ENCODE assay signal across 18 cellular contexts in the genomic region with DNA sequence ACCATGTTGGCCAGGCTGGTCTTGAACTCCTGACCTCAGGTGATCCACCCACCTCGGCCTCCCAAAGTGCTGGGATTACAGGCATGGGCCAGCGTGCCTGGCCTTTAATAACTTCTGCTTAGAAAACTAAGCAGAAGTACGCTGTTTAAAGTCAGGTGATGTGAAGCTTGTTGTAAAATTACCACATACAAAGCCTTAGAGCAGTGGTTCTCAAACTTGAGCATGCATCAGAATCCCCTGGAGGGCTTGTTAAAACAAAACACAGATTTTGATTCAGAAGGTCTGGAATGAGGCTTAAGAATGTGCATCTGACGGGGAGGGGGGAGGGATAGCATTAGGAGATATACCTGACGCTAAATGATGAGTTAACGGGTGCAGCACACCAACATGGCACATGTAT.
"Had no signal": no experiment of that assay in that cellular context is flagged by ENCODE, and none has a peak within 500 bp of the region (broad histone marks: within the 10 kb centered on the region; RNA-seq: fewer than 3 reads in every experiment).

No MANE protein-coding gene starts in this region.

- H3K27ac Mint-ChIP-seq: activated CD4-positive, alpha-beta T cell treated with anti-CD3 and anti-CD28 coated beads, Interleukin-2, amount 10 ng/mL, durations not matched to agents 7 days and 5 days; activated T-helper 17 cell treated with anti-CD3 and anti-CD28 coated beads, Interleukin-2, amount 50 U/mL, for 72 hours; naive thymus-derived CD8-positive, alpha-beta T cell; stimulated activated naive CD8-positive, alpha-beta T cell treated with anti-CD3 and anti-CD28 coated beads, Interleukin-15, Interleukin-2, amounts not matched to agents 100 ng/mL and 50 ng/mL, for 24 hours; WTC11 had no signal

- H3K27me3 ChIP-seq: adrenal gland, body of pancreas, esophagus squamous epithelium, neutrophil, right lobe of liver, testis had no signal

- H3K4me3 Mint-ChIP-seq: activated CD4-positive, alpha-beta T cell treated with anti-CD3 and anti-CD28 coated beads, Interleukin-2, amount 10 ng/mL, durations not matched to agents 7 days and 5 days; activated naive CD4-positive, alpha-beta T cell treated with anti-CD3 and anti-CD28 coated beads, Interleukin-2, amount 10 ng/mL, durations not matched to agents 7 days and 5 days; activated T-helper 17 cell treated with anti-CD3 and anti-CD28 coated beads, Interleukin-2, amount 50 U/mL, for 72 hours; naive thymus-derived CD8-positive, alpha-beta T cell; stimulated activated naive CD8-positive, alpha-beta T cell treated with anti-CD3 and anti-CD28 coated beads, Interleukin-15, Interleukin-2, amounts not matched to agents 100 ng/mL and 50 ng/mL, for 24 hours; WTC11 had no signal

- H3K4me1 ChIP-seq: adrenal gland, body of pancreas, esophagus squamous epithelium, prostate gland, right lobe of liver, testis had no signal

- H3K27me3 Mint-ChIP-seq: activated CD4-positive, alpha-beta T cell treated with anti-CD3 and anti-CD28 coated beads, Interleukin-2, amount 10 ng/mL, durations not matched to agents 7 days and 5 days; activated naive CD4-positive, alpha-beta T cell treated with anti-CD3 and anti-CD28 coated beads, Interleukin-2, amount 10 ng/mL, durations not matched to agents 7 days and 5 days; activated T-helper 17 cell treated with anti-CD3 and anti-CD28 coated beads, Interleukin-2, amount 50 U/mL, for 72 hours; naive thymus-derived CD8-positive, alpha-beta T cell; stimulated activated naive CD8-positive, alpha-beta T cell treated with anti-CD3 and anti-CD28 coated beads, Interleukin-15, Interleukin-2, amounts not matched to agents 100 ng/mL and 50 ng/mL, for 24 hours had no signal

- H3K27ac ChIP-seq: adrenal gland, body of pancreas, esophagus squamous epithelium, neutrophil, prostate gland, right lobe of liver, testis had no signal

- H3K36me3 ChIP-seq: prostate gland had no signal

- H3K4me3 ChIP-seq: adrenal gland, body of pancreas, esophagus squamous epithelium, mucosa of descending colon, prostate gland, right lobe of liver, testis had no signal

- H3K9me3 ChIP-seq: adrenal gland, body of pancreas, esophagus squamous epithelium, mucosa of descending colon, neutrophil, prostate gland, right lobe of liver, testis had no signal

- H3K9me3 Mint-ChIP-seq: activated CD4-positive, alpha-beta T cell treated with anti-CD3 and anti-CD28 coated beads, Interleukin-2, amount 10 ng/mL, durations not matched to agents 7 days and 5 days; activated naive CD4-positive, alpha-beta T cell treated with anti-CD3 and anti-CD28 coated beads, Interleukin-2, amount 10 ng/mL, durations not matched to agents 7 days and 5 days; activated T-helper 17 cell treated with anti-CD3 and anti-CD28 coated beads, Interleukin-2, amount 50 U/mL, for 72 hours; naive thymus-derived CD8-positive, alpha-beta T cell; stimulated activated naive CD8-positive, alpha-beta T cell treated with anti-CD3 and anti-CD28 coated beads, Interleukin-15, Interleukin-2, amounts not matched to agents 100 ng/mL and 50 ng/mL, for 24 hours; WTC11 had no signal

- ATAC-seq: activated T-helper 17 cell treated with anti-CD3 and anti-CD28 coated beads, Interleukin-2, amount 50 U/mL, for 72 hours; body of pancreas; mucosa of descending colon; naive thymus-derived CD8-positive, alpha-beta T cell; right lobe of liver; SK-N-SH treated with all-trans-retinoic acid at 6 μM for 48 hours; WTC11 had no signal

- DNase-seq: activated CD4-positive, alpha-beta T cell treated with anti-CD3 and anti-CD28 coated beads, Interleukin-2, amount 10 ng/mL, durations not matched to agents 7 days and 5 days; activated naive CD4-positive, alpha-beta T cell treated with anti-CD3 and anti-CD28 coated beads, Interleukin-2, amount 10 ng/mL, durations not matched to agents 7 days and 5 days; activated T-cell treated with anti-CD3 and anti-CD28 coated beads for 4 hours; adrenal gland; body of pancreas; esophagus squamous epithelium; head of caudate nucleus; mucosa of descending colon; naive thymus-derived CD8-positive, alpha-beta T cell; right lobe of liver; stimulated activated CD4-positive, alpha-beta T cell treated with anti-CD3 and anti-CD28 coated beads, Interleukin-4, amount 100 ng/mL, for 24 hours; testis had no signal
